Comparison of ENCODE assay signal across 19 cellular contexts in the genomic region with DNA sequence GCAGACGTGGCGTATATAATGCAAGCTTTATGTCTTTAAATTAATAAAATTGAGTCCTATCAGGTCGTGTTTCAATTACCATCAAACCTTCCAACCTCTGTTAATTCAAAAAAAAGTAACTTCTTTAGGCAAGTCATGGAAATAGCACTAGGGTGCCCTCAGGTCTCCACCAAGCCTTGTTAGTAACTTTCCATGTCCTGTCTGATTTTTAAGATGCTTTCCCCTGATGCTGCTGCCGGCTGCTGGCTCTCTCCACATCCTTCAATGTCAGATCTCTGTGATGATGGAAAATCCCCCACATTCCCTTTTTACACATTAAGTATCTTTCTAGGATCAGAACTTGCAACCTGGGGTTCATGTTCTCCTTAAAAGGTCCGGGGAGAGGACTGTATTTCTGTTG. TPM values are rescaled to one million over a fixed set of nuclear protein-coding genes. Genes with fewer than 3 reads are reported as not detected.
A peak's percentile ranks its signal among the peaks of the same experiment; 100 is the strongest.
DNase-seq lines count a peak whose midpoint lies in the region; ATAC-seq and TF ChIP-seq lines count a peak whose summit lies in the region.
"Had no signal": no experiment of that assay in that cellular context is flagged by ENCODE, and none has a peak within 500 bp of the region (broad histone marks: within the 10 kb centered on the region; RNA-seq: fewer than 3 reads in every experiment).

No MANE protein-coding gene starts in this region.

- H3K27ac Mint-ChIP-seq in endothelial cell (ENCODE audit: unreplicated experiment): peak overlapping the region; percentile 100
- no peak overlapping the region for H3K27ac Mint-ChIP-seq in neural progenitor cell
- H3K27ac Mint-ChIP-seq: activated B cell treated with CpG ODN at 0.5 μM for 24 hours; activated naive CD8-positive, alpha-beta T cell treated with anti-CD3 and anti-CD28 coated beads for 36 hours had no signal

- peak overlapping the region; percentile 99 for H3K4me3 Mint-ChIP-seq in endothelial cell (ENCODE audit: unreplicated experiment)
- H3K4me3 Mint-ChIP-seq in neural progenitor cell: no peak overlapping the region
- H3K4me3 Mint-ChIP-seq: activated B cell treated with CpG ODN at 0.5 μM for 24 hours; activated naive CD8-positive, alpha-beta T cell treated with anti-CD3 and anti-CD28 coated beads for 36 hours had no signal

- TF ChIP-seq EP300 in upper lobe of left lung (IDR thresholded peaks at IDR 0.05): no peak

- no peak for TF ChIP-seq POLR2A in heart left ventricle (IDR thresholded peaks at IDR 0.05)
- TF ChIP-seq POLR2A in upper lobe of left lung (IDR thresholded peaks at IDR 0.05): no peak

- H3K27me3 ChIP-seq in heart left ventricle (no peaks in the 10 kb centered on the region), neural progenitor cell (no peaks in the 10 kb centered on the region), upper lobe of left lung (no peaks in the 10 kb centered on the region)

- no peaks in the 10 kb centered on the region for H3F3A ChIP-seq in neural progenitor cell (ENCODE audit: low read depth)

- H3K36me3 Mint-ChIP-seq in endothelial cell (ENCODE audit: low read depth, unreplicated experiment) (peaks cover 65% of the 10 kb centered on the region), neural progenitor cell (no peaks in the 10 kb centered on the region)
- H3K36me3 Mint-ChIP-seq: activated naive CD8-positive, alpha-beta T cell treated with anti-CD3 and anti-CD28 coated beads for 36 hours had no signal

- H4K20me1 ChIP-seq in neural progenitor cell (ENCODE audit: low read depth): no peaks in the 10 kb centered on the region

- H3K27ac ChIP-seq in heart left ventricle (peak overlapping the region; percentile 2 to 88 (median 84)), neural progenitor cell (no peak overlapping the region), upper lobe of left lung (peak overlapping the region; percentile 41 to 86 (median 78)), RWPE1 (no peak overlapping the region)

- CTCF ChIA-PET in RWPE1 (lab: Yijun Ruan, JAX): no interaction called here

- H3K27me3 Mint-ChIP-seq in endothelial cell (ENCODE audit: unreplicated experiment) (peaks cover 12% of the 10 kb centered on the region), neural progenitor cell (ENCODE audit: insufficient read depth, low read depth) (peaks cover 3% of the 10 kb centered on the region)

- H3K79me2 ChIP-seq in neural progenitor cell (ENCODE audit: low read depth): no peaks in the 10 kb centered on the region

- H3K9me3 Mint-ChIP-seq in endothelial cell (ENCODE audit: unreplicated experiment): no peaks in the 10 kb centered on the region
- H3K9me3 Mint-ChIP-seq in neural progenitor cell: no peaks in the 10 kb centered on the region
- H3K9me3 Mint-ChIP-seq: activated B cell treated with CpG ODN at 0.5 μM for 24 hours; activated naive CD8-positive, alpha-beta T cell treated with anti-CD3 and anti-CD28 coated beads for 36 hours had no signal

- 50 to 60% (median 57%) methylated on average over 5 of the region's 5 CpGs for WGBS in heart left ventricle, 4 donors
- WGBS in upper lobe of left lung, 2 donors: 42 to 44% methylated on average over 5 of the region's 5 CpGs

- H3K9me3 ChIP-seq in heart left ventricle (no peaks in the 10 kb centered on the region), neural progenitor cell (ENCODE audit: low read depth) (no peaks in the 10 kb centered on the region), upper lobe of left lung (no peaks in the 10 kb centered on the region)

- H3K36me3 ChIP-seq in heart left ventricle: no peaks in the 10 kb centered on the region
- no peaks in the 10 kb centered on the region for H3K36me3 ChIP-seq in neural progenitor cell
- H3K36me3 ChIP-seq in upper lobe of left lung: no peaks in the 10 kb centered on the region

- H3K4me3 ChIP-seq in heart left ventricle (peak overlapping the region in 11 of 12 donors; percentile 28 to 65 (median 55)), neural progenitor cell (no peak overlapping the region), upper lobe of left lung (peak overlapping the region; percentile 30 to 50 (median 47))
- H3K4me3 ChIP-seq: K562 had no signal

- intact Hi-C loops in heart left ventricle (cut with DNase I): loop anchor here in 4 of 10 donors (10.0 kb wide), 3 partner anchors 60 to 110 kb away; no protein-coding TSS in a partner anchor
- intact Hi-C loops in left cardiac atrium (cut with DNase I): loop anchor here in 1 of 2 donors (10.0 kb wide), 1 partner anchor 110 kb away; no protein-coding TSS in a partner anchor

- TF ChIP-seq CTCF in heart left ventricle (IDR thresholded peaks at IDR 0.05): no peak
- no peak for TF ChIP-seq CTCF in endothelial cell (IDR thresholded peaks at IDR 0.05; ENCODE audit: unreplicated experiment)
- TF ChIP-seq CTCF in neural progenitor cell (IDR thresholded peaks at IDR 0.05): no peak
- TF ChIP-seq CTCF in upper lobe of left lung (IDR thresholded peaks at IDR 0.05): no peak
- TF ChIP-seq CTCF in RWPE1 (conservative IDR thresholded peaks at IDR 0.05; ENCODE audit: low read depth): no peak

- no peak overlapping the region for H3K4me2 ChIP-seq in neural progenitor cell

- no peak for DNase-seq in heart left ventricle
- DNase-seq in left cardiac atrium: no peak
- no peak for DNase-seq in endothelial cell (ENCODE audit: low spot score)
- no peak for DNase-seq in neural progenitor cell (ENCODE audit: low spot score)
- no peak for DNase-seq in upper lobe of left lung
- no peak for DNase-seq in T-helper 9 cell
- DNase-seq in KG1 (lab: John Stamatoyannopoulos, UW): no peak
- DNase-seq in RWPE1 (ENCODE audit: low spot score): no peak
- DNase-seq: activated B cell treated with CpG ODN at 0.5 μM for 24 hours; activated naive CD8-positive, alpha-beta T cell treated with anti-CD3 and anti-CD28 coated beads for 36 hours; H7; NCI-H510A treated with DMSO at 0.1 percent for 48 hours; occipital lobe; stimulated activated CD4-positive, alpha-beta T cell treated with anti-CD3 and anti-CD28 coated beads, Interleukin-4, amount 100 ng/mL, for 1 hour; substantia nigra had no signal

- ATAC-seq in heart left ventricle (no peak), left cardiac atrium (no peak), upper lobe of left lung (ENCODE audit: low FRiP score in 2 of 2) (no peak)
- ATAC-seq: esophagus mucosa, K562 had no signal

- H3K4me1 ChIP-seq in heart left ventricle (peaks cover 0 to 39% (median 4%) of the 10 kb centered on the region in 12 donors), neural progenitor cell (no peaks in the 10 kb centered on the region), upper lobe of left lung (peaks cover 10 to 22% (median 19%) of the 10 kb centered on the region in 4 donors)

- H3K4me1 Mint-ChIP-seq in endothelial cell (ENCODE audit: unreplicated experiment) (peaks cover 83% of the 10 kb centered on the region), neural progenitor cell (peaks cover 30% of the 10 kb centered on the region)
- H3K4me1 Mint-ChIP-seq: activated B cell treated with CpG ODN at 0.5 μM for 24 hours had no signal

- no peak overlapping the region for H3K9ac ChIP-seq in neural progenitor cell

- H2AFZ ChIP-seq in neural progenitor cell (replicated peaks): peak overlapping the region; percentile 14

- POLR2A ChIA-PET in RWPE1 (lab: Yijun Ruan, JAX; ENCODE audit: low non-redundant PET): no interaction called here

RNA-seq across cellular contexts. Expression of a gene that starts 3.0 kb away (rescaled TPM):
- total RNA-seq in heart left ventricle (10 to 100 TPM; 11.6 to 37.9 (median 15.8) TPM), left cardiac atrium (10 to 100 TPM; 16.1 to 27.2 TPM), endothelial cell (ENCODE audit: unreplicated experiment) (133 TPM), neural progenitor cell (ENCODE audit: low replicate concordance) (0.09 TPM in 1 of 2 replicates, not detected in the other), upper lobe of left lung (10 to 100 TPM; 14.7 to 38.9 (median 18.1) TPM)
- polyA plus RNA-seq in heart left ventricle: 10 to 100 TPM in 1 of 2 donors, 1 to 10 TPM in 1; 5.9 to 11.7 TPM
- total RNA-seq: activated B cell treated with CpG ODN at 0.5 μM for 24 hours; activated naive CD8-positive, alpha-beta T cell treated with anti-CD3 and anti-CD28 coated beads for 36 hours; G401; K562 had no signal
- polyA plus RNA-seq: BJ had no signal

Comparison
In these comparisons a context has a peak if more than half of its experiments do, and no peak if none do; other contexts are left out.
1. H3K27ac ChIP-seq: peak in heart left ventricle (12 of 12) and upper lobe of left lung (4 of 4); none in neural progenitor cell (single experiment) and RWPE1 (single experiment).
2. RNA of a gene that starts 3.0 kb away (total RNA-seq): 133 TPM in endothelial cell (single experiment), 16.1 to 27.2 TPM in left cardiac atrium, 14.7 to 38.9 TPM in upper lobe of left lung and 11.6 to 37.9 TPM in heart left ventricle; 0.09 TPM in neural progenitor cell; every median in the first group is over 10 times any median in the second.